1 cellular context compared by ENCODE assay signal in genomic region chr13:93716623-93717022, GRCh38.
TF ChIP-seq lines count a peak whose summit lies in the region.

No MANE protein-coding gene starts in this region.

TF ChIP-seq in IMR-90, 13 proteins besides CTCF, POLR2A, EP300 and RAD21 (continued from another document):
- no peak for TF ChIP-seq BHLHE40 (IDR thresholded peaks at IDR 0.05; ENCODE audit: low read depth, low read length)
